ENCODE assay signal across 9 cellular contexts in genomic region chr2:38374978-38375377, GRCh38. TPM values are rescaled to one million over a fixed set of nuclear protein-coding genes. Genes with fewer than 3 reads are reported as not detected.
DNase-seq lines count a peak whose midpoint lies in the region; ATAC-seq and TF ChIP-seq lines count a peak whose summit lies in the region.
"Had no signal": no experiment of that assay in that cellular context is flagged by ENCODE, and none has a peak within 500 bp of the region (broad histone marks: within the 10 kb centered on the region; RNA-seq: fewer than 3 reads in every experiment).

No MANE protein-coding gene starts in this region.

- H3K36me3 Mint-ChIP-seq in naive thymus-derived CD8-positive, alpha-beta T cell: peaks cover 0 to 3% (median 1%) of the 10 kb centered on the region in 3 donors

- H3K27ac ChIP-seq in HUES6 (ENCODE audit: low read depth, low read length): no peak overlapping the region
- H3K27ac ChIP-seq: SJCRH30 had no signal

- H3K27ac Mint-ChIP-seq in naive thymus-derived CD8-positive, alpha-beta T cell: peak overlapping the region in 4 of 10 donors; percentile 19 to 89 (median 59)

- H3K9me3 Mint-ChIP-seq in naive thymus-derived CD8-positive, alpha-beta T cell: no peaks in the 10 kb centered on the region

- peak overlapping the region; percentile 25 to 98 (median 96) for H3K4me3 Mint-ChIP-seq in naive thymus-derived CD8-positive, alpha-beta T cell

- H3K4me1 Mint-ChIP-seq in naive thymus-derived CD8-positive, alpha-beta T cell: peaks cover 28 to 74% (median 67%) of the 10 kb centered on the region in 4 donors

- peaks cover 5% of the 10 kb centered on the region; the same call in 1 of the 2 replicates for H3K36me3 ChIP-seq in HUES6 (ENCODE audit: control insufficient read depth, insufficient read depth, low read length)

- no peak for ATAC-seq in naive thymus-derived CD8-positive, alpha-beta T cell
- no peak for ATAC-seq in GM21390 (IDR thresholded peaks at IDR 0.05; ENCODE audit: unreplicated experiment)
- no peak for ATAC-seq in GM18858 (IDR thresholded peaks at IDR 0.05; ENCODE audit: unreplicated experiment)

- peaks cover 20% of the 10 kb centered on the region for H3K4me1 ChIP-seq in HUES6 (ENCODE audit: control insufficient read depth, insufficient read depth, low read length)

- DNase-seq in AG04449 (ENCODE audit: low read depth, low spot score) (no peak), choroid plexus epithelial cell (ENCODE audit: low read depth) (peak; percentile 23), GDM1 (lab: John Stamatoyannopoulos, UW) (no peak), T1000 (lab: John Stamatoyannopoulos, UW) (no peak)
- DNase-seq in naive thymus-derived CD8-positive, alpha-beta T cell: no peak
- DNase-seq: SJCRH30 had no signal

- H3K27me3 ChIP-seq in HUES6 (ENCODE audit: control insufficient read depth, insufficient read depth, low read length): no peaks in the 10 kb centered on the region
- H3K27me3 ChIP-seq: SJCRH30 had no signal

- no peaks in the 10 kb centered on the region for H3K27me3 Mint-ChIP-seq in naive thymus-derived CD8-positive, alpha-beta T cell

- POLR2A ChIA-PET in AG04449 (lab: Yijun Ruan, JAX): no interaction called here
- POLR2A ChIA-PET in naive thymus-derived CD8-positive, alpha-beta T cell (lab: Charles Lee): interaction anchor here (2.3 to 3.6 kb wide), 2 partner anchors 59 to 376 kb away, joined by 11 to 24 read pairs; partner anchors contain the start of gene SRSF7

- no peaks in the 10 kb centered on the region for H3K9me3 ChIP-seq in HUES6 (ENCODE audit: control insufficient read depth, insufficient read depth, low read depth, low read length)
- H3K9me3 ChIP-seq: SJCRH30 had no signal

- H3K4me3 ChIP-seq in AG04449 (ENCODE audit: low read depth, low read length) (peak overlapping the region; percentile 6; the same call in 1 of the 2 replicates), HUES6 (ENCODE audit: low read depth, low read length) (peak overlapping the region; percentile 73), choroid plexus epithelial cell (ENCODE audit: low read depth, low read length) (no peak overlapping the region)

- no peak overlapping the region for H3K9ac ChIP-seq in HUES6 (ENCODE audit: low read length)

- CTCF ChIA-PET in AG04449 (lab: Yijun Ruan, JAX): interaction anchor here (0.8 to 3.4 kb wide), 10 partner anchors 9 to 198 kb away, joined by 3 to 35 read pairs (median 3); no protein-coding TSS in a partner anchor

- TF ChIP-seq CTCF in AG04449 (IDR thresholded peaks at IDR 0.05; ENCODE audit: insufficient read depth, low read length, missing control alignments) (no peak), choroid plexus epithelial cell (conservative IDR thresholded peaks at IDR 0.05; ENCODE audit: low read depth, low read length) (peak; percentile 31)

RNA-seq across cellular contexts. Expression of gene ATL2, which starts 2.1 kb away (rescaled TPM):
- total RNA-seq in naive thymus-derived CD8-positive, alpha-beta T cell: 10 to 100 TPM; 62.8 to 71.8 TPM
- polyA plus RNA-seq in naive thymus-derived CD8-positive, alpha-beta T cell: 10 to 100 TPM; 10.6 to 24.2 (median 14.2) TPM
